In genomic region chr16:25269879-25270278, GRCh38 we compare ENCODE assay signal across 35 cellular contexts. TPM values are rescaled to one million over a fixed set of nuclear protein-coding genes. Genes with fewer than 3 reads are reported as not detected.
"Had no signal": no experiment of that assay in that cellular context is flagged by ENCODE, and none has a peak within 500 bp of the region (broad histone marks: within the 10 kb centered on the region; RNA-seq: fewer than 3 reads in every experiment).

No MANE protein-coding gene starts in this region.

- H3K27ac Mint-ChIP-seq: activated CD4-positive, alpha-beta memory T cell treated with anti-CD3 and anti-CD28 coated beads for 36 hours; activated CD4-positive, alpha-beta T cell treated with anti-CD3 and anti-CD28 coated beads for 36 hours; activated CD4-positive, alpha-beta T cell treated with anti-CD3 and anti-CD28 coated beads, Interleukin-2, amount 10 ng/mL, durations not matched to agents 24 days and 14 days; activated CD8-positive, alpha-beta memory T cell treated with anti-CD3 and anti-CD28 coated beads, Interleukin-2, amount 10 ng/mL, durations not matched to agents 7 days and 5 days; activated CD8-positive, alpha-beta T cell treated with anti-CD3 and anti-CD28 coated beads, Interleukin-2, amount 10 ng/mL, durations not matched to agents 7 days and 5 days; activated naive CD4-positive, alpha-beta T cell treated with anti-CD3 and anti-CD28 coated beads, Interleukin-2, amount 10 ng/mL, durations not matched to agents 7 days and 5 days; activated naive CD8-positive, alpha-beta T cell; activated T-helper 2 cell treated with anti-CD3 and anti-CD28 coated beads, Interferon-gamma antibody, Interleukin-2, Interleukin-4, amounts not matched to agents 10 μg/mL and 5 μg/mL and 100 μg/mL, durations not matched to agents 14 hours and 24 hours and 36 hours had no signal

- H3K9me3 Mint-ChIP-seq: activated CD4-positive, alpha-beta memory T cell treated with anti-CD3 and anti-CD28 coated beads for 36 hours; activated CD4-positive, alpha-beta T cell treated with anti-CD3 and anti-CD28 coated beads, Interleukin-2, amount 10 ng/mL, durations not matched to agents 24 days and 14 days; activated naive CD4-positive, alpha-beta T cell treated with anti-CD3 and anti-CD28 coated beads, Interleukin-2, amount 10 ng/mL, durations not matched to agents 7 days and 5 days; activated T-cell treated with anti-CD3 and anti-CD28 coated beads, Interleukin-2, amount 50 U/mL, for 4 hours; activated T-helper 2 cell treated with anti-CD3 and anti-CD28 coated beads, Interferon-gamma antibody, Interleukin-2, Interleukin-4, amounts not matched to agents 10 μg/mL and 5 μg/mL and 100 μg/mL, durations not matched to agents 14 hours and 24 hours and 36 hours had no signal

- ATAC-seq: activated CD4-positive, alpha-beta T cell treated with anti-CD3 and anti-CD28 coated beads for 36 hours; activated CD8-positive, alpha-beta memory T cell treated with anti-CD3 and anti-CD28 coated beads, Interleukin-2, amount 10 ng/mL, durations not matched to agents 7 days and 5 days; activated CD8-positive, alpha-beta T cell treated with anti-CD3 and anti-CD28 coated beads, Interleukin-2, amount 10 ng/mL, durations not matched to agents 7 days and 5 days; activated T-cell treated with anti-CD3 and anti-CD28 coated beads, Interleukin-2, amount 50 U/mL, for 4 hours; gastroesophageal sphincter; heart right ventricle had no signal

- H3K4me3 Mint-ChIP-seq: activated CD4-positive, alpha-beta memory T cell treated with anti-CD3 and anti-CD28 coated beads for 36 hours; activated CD4-positive, alpha-beta T cell treated with anti-CD3 and anti-CD28 coated beads for 36 hours; activated CD4-positive, alpha-beta T cell treated with anti-CD3 and anti-CD28 coated beads, Interleukin-2, amount 10 ng/mL, durations not matched to agents 24 days and 14 days; activated CD8-positive, alpha-beta memory T cell treated with anti-CD3 and anti-CD28 coated beads, Interleukin-2, amount 10 ng/mL, durations not matched to agents 7 days and 5 days; activated CD8-positive, alpha-beta T cell treated with anti-CD3 and anti-CD28 coated beads, Interleukin-2, amount 10 ng/mL, durations not matched to agents 7 days and 5 days; activated naive CD4-positive, alpha-beta T cell treated with anti-CD3 and anti-CD28 coated beads, Interleukin-2, amount 10 ng/mL, durations not matched to agents 7 days and 5 days; activated naive CD8-positive, alpha-beta T cell; activated T-cell treated with anti-CD3 and anti-CD28 coated beads, Interleukin-2, amount 50 U/mL, for 4 hours had no signal

- H3K27me3 Mint-ChIP-seq: activated CD4-positive, alpha-beta memory T cell treated with anti-CD3 and anti-CD28 coated beads for 36 hours; activated CD4-positive, alpha-beta T cell treated with anti-CD3 and anti-CD28 coated beads for 36 hours; activated CD4-positive, alpha-beta T cell treated with anti-CD3 and anti-CD28 coated beads, Interleukin-2, amount 10 ng/mL, durations not matched to agents 24 days and 14 days; activated CD8-positive, alpha-beta memory T cell treated with anti-CD3 and anti-CD28 coated beads, Interleukin-2, amount 10 ng/mL, durations not matched to agents 7 days and 5 days; activated naive CD4-positive, alpha-beta T cell treated with anti-CD3 and anti-CD28 coated beads, Interleukin-2, amount 10 ng/mL, durations not matched to agents 7 days and 5 days; activated naive CD8-positive, alpha-beta T cell had no signal

- DNase-seq: activated CD4-positive, alpha-beta memory T cell treated with anti-CD3 and anti-CD28 coated beads for 36 hours; activated CD4-positive, alpha-beta T cell treated with anti-CD3 and anti-CD28 coated beads for 36 hours; activated CD4-positive, alpha-beta T cell treated with anti-CD3 and anti-CD28 coated beads, Interleukin-2, amount 10 ng/mL, durations not matched to agents 24 days and 14 days; activated CD4-positive, CD25-positive, alpha-beta regulatory T cell; activated CD4-positive, CD25-positive, alpha-beta regulatory T cell treated with anti-CD3 and anti-CD28 coated beads, Interleukin-2, amount 50 U/mL, for 72 hours; activated CD8-positive, alpha-beta memory T cell treated with anti-CD3 and anti-CD28 coated beads, Interleukin-2, amount 10 ng/mL, durations not matched to agents 7 days and 5 days; activated CD8-positive, alpha-beta memory T cell treated with anti-CD3 and anti-CD28 coated beads, Interleukin-2, amount 50 U/mL, for 4 hours; activated CD8-positive, alpha-beta T cell treated with anti-CD3 and anti-CD28 coated beads, Interleukin-2, amount 10 ng/mL, durations not matched to agents 7 days and 5 days; activated effector memory CD4-positive, alpha-beta T cell treated with anti-CD3 and anti-CD28 coated beads, Interleukin-2, amount 50 U/mL, for 16 hours; activated naive CD4-positive, alpha-beta T cell treated with anti-CD3 and anti-CD28 coated beads, Interleukin-2, amount 10 ng/mL, durations not matched to agents 7 days and 5 days; activated T-cell treated with anti-CD3 and anti-CD28 coated beads, Interleukin-2, amount 50 U/mL, for 4 hours; amniotic stem cell; anterior cingulate cortex; brain microvascular endothelial cell; cerebellar nuclear complex; colonic mucosa; effector CD8-positive, alpha-beta T cell; esophagus squamous epithelium; foreskin melanocyte; heart right ventricle; T-helper 1 cell; T-helper 2 cell; WERI-Rb-1 had no signal

- H3K4me1 Mint-ChIP-seq: activated naive CD4-positive, alpha-beta T cell treated with anti-CD3 and anti-CD28 coated beads, Interleukin-2, amount 10 ng/mL, durations not matched to agents 7 days and 5 days had no signal

RNA-seq across cellular contexts. Expression of gene AQP8, which starts 53.1 kb away (rescaled TPM):
- total RNA-seq: activated CD4-positive, alpha-beta memory T cell treated with anti-CD3 and anti-CD28 coated beads for 36 hours; activated CD4-positive, alpha-beta T cell treated with anti-CD3 and anti-CD28 coated beads for 36 hours; activated CD4-positive, alpha-beta T cell treated with anti-CD3 and anti-CD28 coated beads, Interleukin-2, amount 10 ng/mL, durations not matched to agents 24 days and 14 days; activated CD8-positive, alpha-beta memory T cell treated with anti-CD3 and anti-CD28 coated beads for 36 hours; activated CD8-positive, alpha-beta memory T cell treated with anti-CD3 and anti-CD28 coated beads, Interleukin-2, amount 10 ng/mL, durations not matched to agents 7 days and 5 days; activated T-helper 2 cell treated with anti-CD3 and anti-CD28 coated beads, Interferon-gamma antibody, Interleukin-2, Interleukin-4, amounts not matched to agents 10 μg/mL and 5 μg/mL and 100 μg/mL, durations not matched to agents 14 hours and 24 hours and 36 hours; astrocyte; bronchial epithelial cell; cardiac septum; dermis microvascular lymphatic vessel endothelial cell; endothelial cell of umbilical vein; esophagus squamous epithelium; fibroblast of lung; fibroblast of villous mesenchyme; gastroesophageal sphincter; glomerular endothelial cell; heart right ventricle had no signal
